9 cellular contexts compared by ENCODE assay signal in genomic region chr3:126394179-126394976, GRCh38. TPM values are rescaled to one million over a fixed set of nuclear protein-coding genes. Genes with fewer than 3 reads are reported as not detected.
DNase-seq lines count a peak whose midpoint lies in the region; ATAC-seq and TF ChIP-seq lines count a peak whose summit lies in the region.
"Had no signal": no experiment of that assay in that cellular context is flagged by ENCODE, and none has a peak within 500 bp of the region (broad histone marks: within the 10 kb centered on the region; RNA-seq: fewer than 3 reads in every experiment).

Gene CFAP100, plus strand, starts transcription at chr3:126394909. Its CDS starts 1,092 bp downstream, at chr3:126396001.

- peaks cover 42% of the 10 kb centered on the region for H3K27me3 ChIP-seq in GM23338 (ENCODE audit: insufficient read depth)

- peak; percentile 92 for ATAC-seq in GM23338
- no peak for ATAC-seq in HG02973 (IDR thresholded peaks at IDR 0.05; ENCODE audit: unreplicated experiment)
- ATAC-seq: activated CD8-positive, alpha-beta T cell treated with anti-CD3 and anti-CD28 coated beads for 36 hours had no signal

- peaks cover 11% of the 10 kb centered on the region for H3K4me1 Mint-ChIP-seq in GM23338

- no peaks in the 10 kb centered on the region for H3F3A ChIP-seq in GM23338 (replicated peaks; ENCODE audit: low read depth)

- peaks cover 4% of the 10 kb centered on the region; the same call in 1 of the 2 replicates for H3K4me1 ChIP-seq in GM23338 (ENCODE audit: insufficient read depth)

- H3K4me2 ChIP-seq in GM23338: peak within 1 kb of the TSS; percentile 82

- DNase-seq in GM23338 (ENCODE audit: low spot score) (peak; percentile 95), astrocyte of the cerebellum (ENCODE audit: low read depth) (no peak), hypothalamus (lab: John Stamatoyannopoulos, UW) (peak in 36 of 51 donors; percentile 11 to 79 (median 58)), retina (peak; percentile 86), activated T-cell treated with anti-CD3 and anti-CD28 coated beads for 4 hours (no peak), NCI-H748 treated with DMSO at 0.1 percent for 48 hours (lab: John Stamatoyannopoulos, UW) (no peak)
- DNase-seq in activated CD8-positive, alpha-beta memory T cell treated with anti-CD3 and anti-CD28 coated beads, Interleukin-2, amount 50 U/mL, for 48 hours: no peak
- DNase-seq: activated CD8-positive, alpha-beta T cell treated with anti-CD3 and anti-CD28 coated beads for 36 hours had no signal

- H3K79me2 ChIP-seq in GM23338 (replicated peaks; ENCODE audit: insufficient read depth): no peaks in the 10 kb centered on the region

- H3K9me3 Mint-ChIP-seq in GM23338: no peaks in the 10 kb centered on the region
- H3K9me3 Mint-ChIP-seq: activated CD8-positive, alpha-beta T cell treated with anti-CD3 and anti-CD28 coated beads for 36 hours had no signal

- peak within 1 kb of the TSS; percentile 99 for H2AFZ ChIP-seq in GM23338

- H4K20me1 ChIP-seq in GM23338 (replicated peaks; ENCODE audit: insufficient read depth): no peaks in the 10 kb centered on the region

- TF ChIP-seq CTCF in GM23338 (conservative IDR thresholded peaks at IDR 0.05; ENCODE audit: low read depth in 2 of 2) (no peak), astrocyte of the cerebellum (IDR thresholded peaks at IDR 0.05; ENCODE audit: low read depth, low read length, missing control alignments) (no peak)

- no peak within 1 kb of the TSS for H3K27ac Mint-ChIP-seq in GM23338
- H3K27ac Mint-ChIP-seq: activated CD8-positive, alpha-beta T cell treated with anti-CD3 and anti-CD28 coated beads for 36 hours had no signal

- in situ Hi-C loops in astrocyte of the cerebellum (cut with HindIII; ENCODE audit: low sequenced_read_pairs): no loop called here

- H3K36me3 ChIP-seq in GM23338 (ENCODE audit: insufficient read depth): no peaks in the 10 kb centered on the region

- H3K4me3 ChIP-seq in GM23338 (peak within 1 kb of the TSS; percentile 60), astrocyte of the cerebellum (ENCODE audit: low read depth, low read length) (peak within 1 kb of the TSS; percentile 9)

- H3K9me2 ChIP-seq in GM23338 (ENCODE audit: insufficient read depth): no peaks in the 10 kb centered on the region

- H3K4me3 Mint-ChIP-seq in GM23338: peak within 1 kb of the TSS; percentile 63
- H3K4me3 Mint-ChIP-seq: activated CD8-positive, alpha-beta T cell treated with anti-CD3 and anti-CD28 coated beads for 36 hours had no signal

- H3K27me3 Mint-ChIP-seq in GM23338 (ENCODE audit: insufficient read depth, low read depth, poor library complexity): peaks cover 32% of the 10 kb centered on the region

- H3K27ac ChIP-seq in GM23338 (ENCODE audit: low read depth): no peak within 1 kb of the TSS

- H3K36me3 Mint-ChIP-seq in GM23338 (ENCODE audit: low read depth): no peaks in the 10 kb centered on the region; the same call in 2 of the 3 replicates

TF ChIP-seq in GM23338, 12 proteins besides CTCF, POLR2A, EP300 and RAD21:
- TF ChIP-seq REST (IDR thresholded peaks at IDR 0.05; ENCODE audit: unreplicated experiment): no peak
- TF ChIP-seq CREB1 (CRISPR knock-in tag; IDR thresholded peaks at IDR 0.05; ENCODE audit: low read depth): peak; percentile 66
- no peak for TF ChIP-seq EZH2phosphoT487 (IDR thresholded peaks at IDR 0.05; ENCODE audit: unreplicated experiment)
- no peak for TF ChIP-seq EZH2 (IDR thresholded peaks at IDR 0.05; ENCODE audit: low read depth, unreplicated experiment)
- TF ChIP-seq, protein P1, sequence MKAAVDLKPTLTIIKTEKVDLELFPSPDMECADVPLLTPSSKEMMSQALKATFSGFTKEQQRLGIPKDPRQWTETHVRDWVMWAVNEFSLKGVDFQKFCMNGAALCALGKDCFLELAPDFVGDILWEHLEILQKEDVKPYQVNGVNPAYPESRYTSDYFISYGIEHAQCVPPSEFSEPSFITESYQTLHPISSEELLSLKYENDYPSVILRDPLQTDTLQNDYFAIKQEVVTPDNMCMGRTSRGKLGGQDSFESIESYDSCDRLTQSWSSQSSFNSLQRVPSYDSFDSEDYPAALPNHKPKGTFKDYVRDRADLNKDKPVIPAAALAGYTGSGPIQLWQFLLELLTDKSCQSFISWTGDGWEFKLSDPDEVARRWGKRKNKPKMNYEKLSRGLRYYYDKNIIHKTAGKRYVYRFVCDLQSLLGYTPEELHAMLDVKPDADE (IDR thresholded peaks at IDR 0.05): no peak

RNA-seq across cellular contexts. Expression of gene CFAP100, which starts in this region (rescaled TPM):
- 0.07 TPM in 1 of 2 replicates, not detected in the other for total RNA-seq in GM23338 (2014; rRNA removed; shearing (Covaris generic))
- not detected in 2 replicates for polyA plus RNA-seq in GM23338 (2016; fragmentation: Nextera tagmentation; extraction: Ambion mirVana)
- total RNA-seq: activated CD8-positive, alpha-beta T cell treated with anti-CD3 and anti-CD28 coated beads for 36 hours had no signal

Comparison
In these comparisons a context has a peak if more than half of its experiments do, and no peak if none do; other contexts are left out.
1. Peak in DNase-seq, ATAC-seq, H3K4me3 ChIP-seq and H3K4me2 ChIP-seq in GM23338; RNA of the gene not detected or under 1 TPM.
2. DNase-seq: peak in hypothalamus (36 of 51) and retina (single experiment); none in astrocyte of the cerebellum (single experiment), activated T-cell treated with anti-CD3 and anti-CD28 coated beads for 4 hours (single experiment), activated CD8-positive, alpha-beta memory T cell treated with anti-CD3 and anti-CD28 coated beads, Interleukin-2, amount 50 U/mL, for 48 hours (single experiment) and NCI-H748 treated with DMSO at 0.1 percent for 48 hours (single experiment).